In genomic region chr11:76085321-76085720, GRCh38 we compare ENCODE assay signal across 14 cellular contexts.
DNase-seq lines count a peak whose midpoint lies in the region; ATAC-seq and TF ChIP-seq lines count a peak whose summit lies in the region.
"Had no signal": no experiment of that assay in that cellular context is flagged by ENCODE, and none has a peak within 500 bp of the region (broad histone marks: within the 10 kb centered on the region; RNA-seq: fewer than 3 reads in every experiment).

No MANE protein-coding gene starts in this region.

- no peak overlapping the region for H3K9ac ChIP-seq in neural progenitor cell
- H3K9ac ChIP-seq in subcutaneous abdominal adipose tissue (ENCODE audit: low read length in 5 of 5): peak overlapping the region in 3 of 5 donors; percentile 29 to 33 (median 33)
- H3K9ac ChIP-seq: BLaER1 had no signal

- no peak for TF ChIP-seq CTCF in left ventricle myocardium inferior (IDR thresholded peaks at IDR 0.05; ENCODE audit: borderline replicate concordance)
- no peak for TF ChIP-seq CTCF in heart right ventricle (IDR thresholded peaks at IDR 0.05)
- no peak for TF ChIP-seq CTCF in brain (conservative IDR thresholded peaks at IDR 0.05)
- TF ChIP-seq CTCF in neural progenitor cell (IDR thresholded peaks at IDR 0.05): no peak

- H3K4me3 ChIP-seq in left ventricle myocardium inferior (no peak overlapping the region), heart right ventricle (no peak overlapping the region), neural progenitor cell (no peak overlapping the region), subcutaneous abdominal adipose tissue (ENCODE audit: low read depth in 1 of 5, low read length in 5 of 5) (no peak overlapping the region)
- H3K4me3 ChIP-seq: BLaER1 had no signal

- WGBS in heart right ventricle, 2 donors: 77 to 91% methylated on average over 1 of the region's 1 CpG

- peaks cover 3% of the 10 kb centered on the region for H3K9me3 ChIP-seq in left ventricle myocardium inferior (replicated peaks)
- peaks cover 0 to 6% (median 0%) of the 10 kb centered on the region in 11 donors for H3K9me3 ChIP-seq in heart right ventricle
- H3K9me3 ChIP-seq in neural progenitor cell (ENCODE audit: low read depth): no peaks in the 10 kb centered on the region
- peaks cover 0 to 5% (median 4%) of the 10 kb centered on the region in 5 donors for H3K9me3 ChIP-seq in subcutaneous abdominal adipose tissue (ENCODE audit: control insufficient read depth in 5 of 5, low read length in 5 of 5)
- H3K9me3 ChIP-seq: BLaER1, Caco-2 had no signal

- H3K4me1 ChIP-seq in left ventricle myocardium inferior (peaks cover 50% of the 10 kb centered on the region), heart right ventricle (peaks cover 3 to 50% (median 14%) of the 10 kb centered on the region in 9 donors), neural progenitor cell (no peaks in the 10 kb centered on the region), subcutaneous abdominal adipose tissue (ENCODE audit: control insufficient read depth in 5 of 5, insufficient read depth in 5 of 5, low read length in 5 of 5) (peaks cover 3 to 65% (median 43%) of the 10 kb centered on the region in 5 donors)
- H3K4me1 ChIP-seq: BLaER1 had no signal

- no peak overlapping the region for H2AFZ ChIP-seq in neural progenitor cell (replicated peaks)

- H3K4me2 ChIP-seq in neural progenitor cell: no peak overlapping the region
- H3K4me2 ChIP-seq: BLaER1 had no signal

- peaks cover 46% of the 10 kb centered on the region for H3K4me1 Mint-ChIP-seq in brain
- H3K4me1 Mint-ChIP-seq in neural progenitor cell: peaks cover 18% of the 10 kb centered on the region
- H3K4me1 Mint-ChIP-seq: CD8-positive, alpha-beta memory T cell had no signal

- peak overlapping the region; percentile 84 for H3K27ac ChIP-seq in left ventricle myocardium inferior (replicated peaks)
- H3K27ac ChIP-seq in heart right ventricle: peak overlapping the region in 1 of 10 donors; percentile 73
- no peak overlapping the region for H3K27ac ChIP-seq in neural progenitor cell
- peak overlapping the region; percentile 85 for H3K27ac ChIP-seq in subcutaneous abdominal adipose tissue (ENCODE audit: low read depth, low read length)
- H3K27ac ChIP-seq: BLaER1 had no signal

- peaks cover 0 to 9% (median 8%) of the 10 kb centered on the region in 5 experiments for H3K9me3 Mint-ChIP-seq in brain
- H3K9me3 Mint-ChIP-seq in neural progenitor cell: peaks cover 5% of the 10 kb centered on the region

- H3K27me3 Mint-ChIP-seq in brain (no peaks in the 10 kb centered on the region), neural progenitor cell (ENCODE audit: insufficient read depth, low read depth) (peaks cover 2% of the 10 kb centered on the region)
- H3K27me3 Mint-ChIP-seq: CD8-positive, alpha-beta memory T cell had no signal

- no peak overlapping the region for H3K4me3 Mint-ChIP-seq in brain
- no peak overlapping the region for H3K4me3 Mint-ChIP-seq in neural progenitor cell
- H3K4me3 Mint-ChIP-seq: CD8-positive, alpha-beta memory T cell had no signal

- H3K27ac Mint-ChIP-seq in brain (peak overlapping the region in 3 of 5 experiments; percentile 34 to 92 (median 75)), neural progenitor cell (peak overlapping the region; percentile 87)

- H3K36me3 ChIP-seq in left ventricle myocardium inferior (peaks cover 6% of the 10 kb centered on the region), heart right ventricle (peaks cover 0 to 7% (median 0%) of the 10 kb centered on the region in 9 donors), neural progenitor cell (peaks cover 2% of the 10 kb centered on the region), subcutaneous abdominal adipose tissue (ENCODE audit: control insufficient read depth in 5 of 5, insufficient read depth in 5 of 5, low read length in 5 of 5) (peaks cover 0 to 8% (median 6%) of the 10 kb centered on the region in 5 donors)

- H3F3A ChIP-seq in neural progenitor cell (ENCODE audit: low read depth): peaks cover 5% of the 10 kb centered on the region

- H4K20me1 ChIP-seq in neural progenitor cell (ENCODE audit: low read depth): no peaks in the 10 kb centered on the region

- H3K79me2 ChIP-seq in neural progenitor cell (ENCODE audit: low read depth): no peaks in the 10 kb centered on the region

- DNase-seq in left ventricle myocardium inferior: no peak
- no peak for DNase-seq in heart right ventricle
- no peak for DNase-seq in neural progenitor cell (ENCODE audit: low spot score)
- DNase-seq in stimulated activated naive CD8-positive, alpha-beta T cell treated with anti-CD3 and anti-CD28 coated beads, Interleukin-15, Interleukin-2, amounts not matched to agents 100 U/mL and 50 U/mL, for 24 hours: no peak
- no peak for DNase-seq in amygdala (lab: John Stamatoyannopoulos, UW)
- DNase-seq: Caco-2; CD8-positive, alpha-beta memory T cell; DND-41; GDM1 had no signal

- H3K27me3 ChIP-seq in left ventricle myocardium inferior (ENCODE audit: low read depth): no peaks in the 10 kb centered on the region
- no peaks in the 10 kb centered on the region for H3K27me3 ChIP-seq in heart right ventricle
- H3K27me3 ChIP-seq in neural progenitor cell: no peaks in the 10 kb centered on the region
- H3K27me3 ChIP-seq in subcutaneous abdominal adipose tissue (ENCODE audit: control insufficient read depth in 5 of 5, insufficient read depth in 4 of 5, low read length in 5 of 5): no peaks in the 10 kb centered on the region
- H3K27me3 ChIP-seq: BLaER1 had no signal

- ATAC-seq in heart right ventricle (no peak), GM18870 (IDR thresholded peaks at IDR 0.05; ENCODE audit: unreplicated experiment) (no peak)
- ATAC-seq in stimulated activated naive CD8-positive, alpha-beta T cell treated with anti-CD3 and anti-CD28 coated beads, Interleukin-15, Interleukin-2, amounts not matched to agents 100 U/mL and 50 U/mL, for 24 hours: no peak
- ATAC-seq: HCT116 had no signal

- peaks cover 27% of the 10 kb centered on the region for H3K36me3 Mint-ChIP-seq in brain
- H3K36me3 Mint-ChIP-seq in neural progenitor cell: peaks cover 9% of the 10 kb centered on the region

- intact Hi-C loops in left ventricle myocardium inferior (cut with micrococcal nuclease): no loop called here
- intact Hi-C loops in heart right ventricle (cut with DNase I): loop anchor here in 1 of 10 donors (10.0 kb wide), 1 partner anchor 49 kb away; no protein-coding TSS in a partner anchor
